In genomic region chr19:43934985-43935708, GRCh38 we compare ENCODE assay signal across 1 cellular context.
TF ChIP-seq lines count a peak whose summit lies in the region.

Gene ZNF45, minus strand, starts transcription at chr19:43935282. Its CDS starts 13,097 bp downstream, at chr19:43922185.

TF ChIP-seq in K562, 482 proteins besides CTCF, POLR2A, EP300 and RAD21 (continued from another document and continues in another):
- TF ChIP-seq PBX2 (CRISPR knock-in tag; IDR thresholded peaks at IDR 0.05; ENCODE audit: low read depth), result no peak
- no peak for TF ChIP-seq PBX2 (tag; conservative IDR thresholded peaks at IDR 0.05; ENCODE audit: low read depth)
- TF ChIP-seq ZNF23 (CRISPR knock-in tag; IDR thresholded peaks at IDR 0.05), result no peak
- TF ChIP-seq ZBTB5 (IDR thresholded peaks at IDR 0.05), result no peak
- TF ChIP-seq ARID2 (IDR thresholded peaks at IDR 0.05), result no peak
- TF ChIP-seq MYBL2 (IDR thresholded peaks at IDR 0.05; ENCODE audit: low read depth), result no peak; the same call in 1 of the 2 replicates
- no peak for TF ChIP-seq MYBL2 (CRISPR knock-in tag; IDR thresholded peaks at IDR 0.05; ENCODE audit: borderline replicate concordance)
- TF ChIP-seq SNIP1 (IDR thresholded peaks at IDR 0.05; ENCODE audit: low read depth), result no peak
- TF ChIP-seq TFAM (CRISPR knock-in tag; conservative IDR thresholded peaks at IDR 0.05), result no peak
- no peak for TF ChIP-seq SLC30A9 (CRISPR knock-in tag; IDR thresholded peaks at IDR 0.05)
- TF ChIP-seq CAMTA2 (CRISPR knock-in tag; conservative IDR thresholded peaks at IDR 0.05), result no peak
- no peak for TF ChIP-seq NONO (IDR thresholded peaks at IDR 0.05; ENCODE audit: low read depth in 2 of 2, low read length in 1 of 2)
- no peak for TF ChIP-seq HDGF (IDR thresholded peaks at IDR 0.05)
- no peak for TF ChIP-seq ZSCAN29 (IDR thresholded peaks at IDR 0.05)
- peak; percentile 85 for TF ChIP-seq CXXC5 (CRISPR knock-in tag; IDR thresholded peaks at IDR 0.05)
- TF ChIP-seq MTA3 (IDR thresholded peaks at IDR 0.05; ENCODE audit: borderline replicate concordance), result 0 out of 2 replicates have a peak, but pooled peaks have one; percentile 21
- TF ChIP-seq KAT8 (IDR thresholded peaks at IDR 0.05; ENCODE audit: low read depth), result no peak
- TF ChIP-seq HCFC1 (IDR thresholded peaks at IDR 0.05; ENCODE audit: low read depth, low read length), result peak; percentile 96
- TF ChIP-seq STAT5B (CRISPR knock-in tag; IDR thresholded peaks at IDR 0.05), result no peak
- TF ChIP-seq TFAP4 (CRISPR knock-in tag; IDR thresholded peaks at IDR 0.05; ENCODE audit: borderline replicate concordance), result peak; percentile 87
- TF ChIP-seq ZNF449 (CRISPR knock-in tag; IDR thresholded peaks at IDR 0.05), result no peak
- TF ChIP-seq E2F8 (IDR thresholded peaks at IDR 0.05; ENCODE audit: low read depth, partially characterized antibody), result peak; percentile 89
- no peak for TF ChIP-seq ILK (tag; IDR thresholded peaks at IDR 0.05; ENCODE audit: borderline replicate concordance, low read depth)
- no peak for TF ChIP-seq CBX2 (IDR thresholded peaks at IDR 0.05; ENCODE audit: insufficient read depth, low read length, poor library complexity, severe bottlenecking)
- TF ChIP-seq RFX1 (IDR thresholded peaks at IDR 0.05), result no peak
- TF ChIP-seq SFPQ (IDR thresholded peaks at IDR 0.05; ENCODE audit: low read depth, low read length), result no peak
- no peak for TF ChIP-seq GATAD2A (IDR thresholded peaks at IDR 0.05)
- TF ChIP-seq MBD1 (CRISPR knock-in tag; IDR thresholded peaks at IDR 0.05), result no peak
- no peak for TF ChIP-seq HIVEP1 (CRISPR knock-in tag; IDR thresholded peaks at IDR 0.05)
- no peak for TF ChIP-seq ARID3A (IDR thresholded peaks at IDR 0.05; ENCODE audit: borderline replicate concordance, low read depth, low read length)
- TF ChIP-seq NFE2 (IDR thresholded peaks at IDR 0.05; ENCODE audit: low read depth), result no peak
- no peak for TF ChIP-seq FOXK1 (CRISPR knock-in tag; IDR thresholded peaks at IDR 0.05; ENCODE audit: borderline replicate concordance)
- no peak for TF ChIP-seq YBX1 (IDR thresholded peaks at IDR 0.05)
- no peak for TF ChIP-seq YY1 (IDR thresholded peaks at IDR 0.05; ENCODE audit: borderline replicate concordance in 1 of 3, control insufficient read depth in 1 of 3, extremely low read depth in 1 of 3, insufficient read depth in 3 of 3, insufficient read length in 1 of 3, insufficient replicate concordance in 2 of 3, low read depth in 1 of 3, low read length in 2 of 3)
- TF ChIP-seq TAF1 (IDR thresholded peaks at IDR 0.05; ENCODE audit: control insufficient read depth, extremely low read depth, insufficient read depth, low read length, severe bottlenecking), result peak; percentile 52
- TF ChIP-seq HINFP (tag; conservative IDR thresholded peaks at IDR 0.05; ENCODE audit: low read depth), result no peak
- TF ChIP-seq KLF16 (IDR thresholded peaks at IDR 0.05), result no peak; the same call in 1 of the 2 replicates
- TF ChIP-seq TEAD4 (IDR thresholded peaks at IDR 0.05; ENCODE audit: low read length), result no peak
- TF ChIP-seq TEAD4 (CRISPR knock-in tag; IDR thresholded peaks at IDR 0.05; ENCODE audit: borderline replicate concordance), result no peak
- no peak for TF ChIP-seq FOXA1 (IDR thresholded peaks at IDR 0.05; ENCODE audit: borderline replicate concordance)
